Comparison of ENCODE assay signal across 14 cellular contexts in the genomic region with DNA sequence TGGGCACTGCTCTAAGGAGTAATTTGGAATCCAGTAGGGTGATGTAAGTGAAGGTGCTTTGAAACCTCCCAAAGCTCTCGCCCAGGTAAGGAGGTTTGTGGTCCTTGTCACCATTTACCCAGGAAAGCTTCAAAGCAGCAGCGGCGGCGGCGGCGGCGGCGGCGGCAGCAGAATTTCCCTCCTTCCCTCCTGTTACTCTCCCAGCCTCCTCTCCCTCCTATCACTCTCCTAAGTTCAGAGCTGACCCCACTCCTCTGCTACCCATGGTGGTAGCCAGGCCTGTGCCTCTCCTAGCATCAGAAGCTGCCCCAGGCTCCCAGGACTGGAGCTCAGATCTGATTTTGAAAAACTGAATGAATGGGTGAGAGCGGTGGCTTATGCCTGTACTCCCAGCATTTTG.
A peak's percentile ranks its signal among the peaks of the same experiment; 100 is the strongest.
DNase-seq lines count a peak whose midpoint lies in the region; ATAC-seq and TF ChIP-seq lines count a peak whose summit lies in the region.
"Had no signal": no experiment of that assay in that cellular context is flagged by ENCODE, and none has a peak within 500 bp of the region (broad histone marks: within the 10 kb centered on the region; RNA-seq: fewer than 3 reads in every experiment).

No MANE protein-coding gene starts in this region.

- TF ChIP-seq CTCF in 22Rv1 (IDR thresholded peaks at IDR 0.05) (no peak), GM10266 (IDR thresholded peaks at IDR 0.05; ENCODE audit: control insufficient read depth, insufficient read depth, low read depth, missing control alignments) (no peak), RWPE1 (conservative IDR thresholded peaks at IDR 0.05; ENCODE audit: low read depth) (no peak)

- no peak for ATAC-seq in GM21825 (IDR thresholded peaks at IDR 0.05; ENCODE audit: unreplicated experiment)
- ATAC-seq in HG02840 (IDR thresholded peaks at IDR 0.05; ENCODE audit: low FRiP score, unreplicated experiment) = no peak

- CTCF ChIA-PET in RWPE1 (lab: Yijun Ruan, JAX) = interaction anchor here (0.5 to 6.2 kb wide), 50 partner anchors 8 to 695 kb away, joined by 3 to 75 read pairs (median 5); a partner anchor contains a TSS

- DNase-seq in GM10266 (ENCODE audit: extremely low spot score) = peak; percentile 15
- no peak for DNase-seq in RWPE1 (ENCODE audit: low spot score)
- DNase-seq in mesenteric fat pad (ENCODE audit: low spot score) = peak; percentile 65
- no peak for DNase-seq in NCI-H1436 treated with DMSO at 0.1 percent for 48 hours (lab: John Stamatoyannopoulos, UW)
- no peak for DNase-seq in DMS114 treated with DMSO at 0.1 percent for 48 hours (lab: John Stamatoyannopoulos, UW; ENCODE audit: unreplicated experiment)
- DNase-seq: amniotic stem cell, SIG-M5 had no signal

- H3K27ac ChIP-seq in 22Rv1 (peak overlapping the region; percentile 100), RWPE1 (peak overlapping the region; percentile 56)
- H3K27ac ChIP-seq: HL-60, parathyroid adenoma, PC-9, WERI-Rb-1 had no signal

- POLR2A ChIA-PET in RWPE1 (lab: Yijun Ruan, JAX; ENCODE audit: low non-redundant PET) = interaction anchor here (0.7 to 1.9 kb wide), 4 partner anchors 8 to 205 kb away, joined by 3 to 16 read pairs (median 5); no protein-coding TSS in a partner anchor

Comparison
In these comparisons a context has a peak if more than half of its experiments do, and no peak if none do; other contexts are left out.
1. DNase-seq: peak in GM10266 (single experiment) and mesenteric fat pad (single experiment); none in RWPE1 (single experiment), NCI-H1436 treated with DMSO at 0.1 percent for 48 hours (single experiment) and DMS114 treated with DMSO at 0.1 percent for 48 hours (single experiment).